ENCODE assay signal across 29 cellular contexts in genomic region chr6:144190051-144190450, GRCh38. TPM values are rescaled to one million over a fixed set of nuclear protein-coding genes. Genes with fewer than 3 reads are reported as not detected.
"Had no signal": no experiment of that assay in that cellular context is flagged by ENCODE, and none has a peak within 500 bp of the region (broad histone marks: within the 10 kb centered on the region; RNA-seq: fewer than 3 reads in every experiment).

No MANE protein-coding gene starts in this region.

- DNase-seq: activated CD4-positive, alpha-beta T cell treated with anti-CD3 and anti-CD28 coated beads, Interleukin-2, amount 50 U/mL, for 1 hour; activated CD4-positive, CD25-positive, alpha-beta regulatory T cell treated with anti-CD3 and anti-CD28 coated beads, Interleukin-2, amount 50 U/mL, for 72 hours; activated CD8-positive, alpha-beta T cell treated with anti-CD3 and anti-CD28 coated beads for 36 hours; activated gamma-delta T cell treated with Interleukin-2 at 50 U/mL for 16 hours; activated naive CD4-positive, alpha-beta T cell treated with anti-CD3 and anti-CD28 coated beads, Interleukin-2, amount 50 U/mL, for 16 hours; activated T-cell treated with anti-CD3 and anti-CD28 coated beads, Interleukin-2, amount 50 U/mL, for 4 hours; effector CD8-positive, alpha-beta T cell; esophagus squamous epithelium; foreskin melanocyte; islet precursor cell; left ventricle myocardium superior; midbrain; naive thymus-derived CD4-positive, alpha-beta T cell; nucleus accumbens; sigmoid colon; stimulated activated CD4-positive, alpha-beta T cell treated with anti-CD3 and anti-CD28 coated beads, Interleukin-1b, Interleukin-23, amount 100 ng/mL, for 48 hours; stimulated activated CD4-positive, alpha-beta T cell treated with anti-CD3 and anti-CD28 coated beads, Interleukin-4, amount 100 ng/mL, for 4 hours; stimulated activated CD8-positive, alpha-beta memory T cell treated with anti-CD3 and anti-CD28 coated beads, Interleukin-4, amount 100 ng/mL, for 48 hours; stimulated activated naive CD8-positive, alpha-beta T cell treated with anti-CD3 and anti-CD28 coated beads, Interleukin-15, amount 100 ng/mL, for 72 hours; T-helper 2 cell had no signal

- H3K79me2 ChIP-seq: parathyroid adenoma had no signal

- H3K4me3 ChIP-seq: esophagus squamous epithelium, psoas muscle, sigmoid colon, smooth muscle cell, tibial artery had no signal

- H2AFZ ChIP-seq: parathyroid adenoma had no signal

- H3K27me3 Mint-ChIP-seq: activated CD8-positive, alpha-beta T cell treated with anti-CD3 and anti-CD28 coated beads for 36 hours; activated T-helper 17 cell treated with anti-CD3 and anti-CD28 coated beads, Interleukin-2, amount 50 U/mL, for 72 hours; memory B cell; naive thymus-derived CD4-positive, alpha-beta T cell; stimulated activated memory B cell treated with anti-CD40 and anti-IgM and Interleukin-4, amounts not matched to agents 10 μg/mL and 1 μg/mL and 100 μg/mL, for 72 hours; stimulated activated naive CD8-positive, alpha-beta T cell treated with anti-CD3 and anti-CD28 coated beads, Interleukin-15, amount 100 ng/mL, for 72 hours had no signal

- H3K36me3 ChIP-seq: sigmoid colon had no signal

- H3K27me3 ChIP-seq: esophagus squamous epithelium, sigmoid colon, tibial artery had no signal

- H3K9me3 Mint-ChIP-seq: activated CD8-positive, alpha-beta T cell treated with anti-CD3 and anti-CD28 coated beads for 36 hours; activated T-helper 17 cell treated with anti-CD3 and anti-CD28 coated beads, Interleukin-2, amount 50 U/mL, for 72 hours had no signal

- ATAC-seq: activated CD8-positive, alpha-beta T cell treated with anti-CD3 and anti-CD28 coated beads for 36 hours; activated T-cell treated with anti-CD3 and anti-CD28 coated beads, Interleukin-2, amount 50 U/mL, for 4 hours; activated T-helper 17 cell treated with anti-CD3 and anti-CD28 coated beads, Interleukin-2, amount 50 U/mL, for 72 hours; naive thymus-derived CD4-positive, alpha-beta T cell; stimulated activated memory B cell treated with anti-CD40 and anti-IgM and Interleukin-4, amounts not matched to agents 10 μg/mL and 1 μg/mL and 100 μg/mL, for 72 hours; stimulated activated naive CD8-positive, alpha-beta T cell treated with anti-CD3 and anti-CD28 coated beads, Interleukin-15, amount 100 ng/mL, for 72 hours had no signal

- H3K9me3 ChIP-seq: esophagus squamous epithelium, psoas muscle, tibial artery had no signal

- H3K4me3 Mint-ChIP-seq: activated CD8-positive, alpha-beta T cell treated with anti-CD3 and anti-CD28 coated beads for 36 hours; activated T-cell treated with anti-CD3 and anti-CD28 coated beads, Interleukin-2, amount 50 U/mL, for 4 hours; activated T-helper 17 cell treated with anti-CD3 and anti-CD28 coated beads, Interleukin-2, amount 50 U/mL, for 72 hours; memory B cell; naive thymus-derived CD4-positive, alpha-beta T cell; stimulated activated memory B cell treated with anti-CD40 and anti-IgM and Interleukin-4, amounts not matched to agents 10 μg/mL and 1 μg/mL and 100 μg/mL, for 72 hours; stimulated activated naive CD8-positive, alpha-beta T cell treated with anti-CD3 and anti-CD28 coated beads, Interleukin-15, amount 100 ng/mL, for 72 hours had no signal

- H3K4me2 ChIP-seq: smooth muscle cell had no signal

- H3K27ac Mint-ChIP-seq: activated CD8-positive, alpha-beta T cell treated with anti-CD3 and anti-CD28 coated beads for 36 hours; activated T-helper 17 cell treated with anti-CD3 and anti-CD28 coated beads, Interleukin-2, amount 50 U/mL, for 72 hours; memory B cell; naive thymus-derived CD4-positive, alpha-beta T cell; stimulated activated memory B cell treated with anti-CD40 and anti-IgM and Interleukin-4, amounts not matched to agents 10 μg/mL and 1 μg/mL and 100 μg/mL, for 72 hours; stimulated activated naive CD8-positive, alpha-beta T cell treated with anti-CD3 and anti-CD28 coated beads, Interleukin-15, amount 100 ng/mL, for 72 hours had no signal

- H3K27ac ChIP-seq: epithelial cell of prostate, esophagus squamous epithelium, parathyroid adenoma, psoas muscle, tibial artery had no signal

- H3K4me1 Mint-ChIP-seq: memory B cell; stimulated activated memory B cell treated with anti-CD40 and anti-IgM and Interleukin-4, amounts not matched to agents 10 μg/mL and 1 μg/mL and 100 μg/mL, for 72 hours; stimulated activated naive CD8-positive, alpha-beta T cell treated with anti-CD3 and anti-CD28 coated beads, Interleukin-15, amount 100 ng/mL, for 72 hours had no signal

- H3K4me1 ChIP-seq: parathyroid adenoma, psoas muscle had no signal

RNA-seq across cellular contexts. Expression of gene STX11, which starts 39.7 kb away (rescaled TPM):
- polyA plus RNA-seq: neural cell had no signal
